In genomic region chr5:14142856-14143508, GRCh38 we compare ENCODE assay signal across 8 cellular contexts.
A peak's percentile ranks its signal among the peaks of the same experiment; 100 is the strongest.
DNase-seq lines count a peak whose midpoint lies in the region; ATAC-seq and TF ChIP-seq lines count a peak whose summit lies in the region.

TRIO (plus strand) TSS chr5:14143342; CDS start chr5:14143726, 384 bp downstream.

- DNase-seq in NCI-H1417 treated with DMSO at 0.1 percent for 48 hours (lab: John Stamatoyannopoulos, UW) = peak; percentile 65
- peak; percentile 42 to 63 (median 56) for DNase-seq in T-helper 2 cell
- DNase-seq in astrocyte of the hippocampus (ENCODE audit: low read depth, low spot score) = peak; percentile 97
- DNase-seq in hypothalamus (lab: John Stamatoyannopoulos, UW) = peak; percentile 63 to 94 (median 86)
- no peak for DNase-seq in retinal pigment epithelial cell (ENCODE audit: low read depth)
- DNase-seq in cortex of kidney (lab: John Stamatoyannopoulos, UW) = no peak

- H3K4me3 ChIP-seq in retinal pigment epithelial cell (ENCODE audit: low read length) = peak within 1 kb of the TSS; percentile 97

- ATAC-seq in HG02759 (IDR thresholded peaks at IDR 0.05; ENCODE audit: unreplicated experiment) = peak; percentile 55

- peak; percentile 54 for TF ChIP-seq CTCF in GM12873 (IDR thresholded peaks at IDR 0.05; ENCODE audit: insufficient read depth, low read depth, low read length, missing control alignments)
- TF ChIP-seq CTCF in retinal pigment epithelial cell (conservative IDR thresholded peaks at IDR 0.05; ENCODE audit: low read depth, low read length) = peak; percentile 60

Comparison
In these comparisons a context has a peak if more than half of its experiments do, and no peak if none do; other contexts are left out.
1. DNase-seq: peak in NCI-H1417 treated with DMSO at 0.1 percent for 48 hours (single experiment), T-helper 2 cell (5 of 5), astrocyte of the hippocampus (single experiment) and hypothalamus (51 of 51); none in retinal pigment epithelial cell (single experiment) and cortex of kidney (single experiment).